In genomic region chr5:69166686-69167487, GRCh38 we compare ENCODE assay signal across 8 cellular contexts. TPM values are rescaled to one million over a fixed set of nuclear protein-coding genes. Genes with fewer than 3 reads are reported as not detected.
DNase-seq lines count a peak whose midpoint lies in the region; ATAC-seq and TF ChIP-seq lines count a peak whose summit lies in the region.

Gene CCNB1 (plus strand): TSS chr5:69167150. CDS start chr5:69167263, 113 bp downstream.

- peak within 1 kb of the TSS; percentile 77 for H3K4me2 ChIP-seq in hepatocyte

- peak within 1 kb of the TSS; percentile 82 for H3K27ac ChIP-seq in 22Rv1
- H3K27ac ChIP-seq in hepatocyte = peak within 1 kb of the TSS; percentile 20

- peak within 1 kb of the TSS; percentile 75 for H2AFZ ChIP-seq in hepatocyte

- no peaks in the 10 kb centered on the region for H3K27me3 ChIP-seq in hepatocyte

- H3K9me3 ChIP-seq in hepatocyte (ENCODE audit: low read depth) = no peaks in the 10 kb centered on the region

- H3K4me1 ChIP-seq in hepatocyte (ENCODE audit: insufficient read depth) = peaks cover 12% of the 10 kb centered on the region

- WGBS in hepatocyte (ENCODE audit: low lambda C conversion rate, missing lambda C conversion rate) = 4% methylated on average over 49 of the region's 50 CpGs

- peak within 1 kb of the TSS; percentile 95 for H3K4me3 ChIP-seq in astrocyte of the spinal cord (ENCODE audit: low read depth, low read length)
- H3K4me3 ChIP-seq in hepatocyte = peak within 1 kb of the TSS; percentile 15

- TF ChIP-seq CTCF in 22Rv1 (IDR thresholded peaks at IDR 0.05) (no peak), astrocyte of the spinal cord (IDR thresholded peaks at IDR 0.05; ENCODE audit: low read depth, low read length) (no peak), hepatocyte (IDR thresholded peaks at IDR 0.05; ENCODE audit: poor library complexity) (no peak)

- in situ Hi-C loops in astrocyte of the spinal cord (cut with HindIII; ENCODE audit: low sequenced_read_pairs) = no loop called here

- H3K36me3 ChIP-seq in hepatocyte (replicated peaks; ENCODE audit: insufficient read depth, low read depth) = no peaks in the 10 kb centered on the region

- H3K9me2 ChIP-seq in hepatocyte (replicated peaks; ENCODE audit: insufficient read depth) = no peaks in the 10 kb centered on the region

- no peaks in the 10 kb centered on the region for H4K20me1 ChIP-seq in hepatocyte (ENCODE audit: insufficient read depth, poor library complexity, severe bottlenecking)

- DNase-seq in NCI-H2081 treated with DMSO at 0.1 percent for 48 hours (lab: John Stamatoyannopoulos, UW) (peak; percentile 66), T1000 (lab: John Stamatoyannopoulos, UW) (peak; percentile 91), astrocyte of the spinal cord (ENCODE audit: low read depth, low spot score) (peak; percentile 98), hepatocyte (ENCODE audit: low spot score) (peak; percentile 99), retina (peak; percentile 94)

- ATAC-seq in GM18519 (IDR thresholded peaks at IDR 0.05; ENCODE audit: low FRiP score, unreplicated experiment) (peak; percentile 95), HG03045 (IDR thresholded peaks at IDR 0.05; ENCODE audit: unreplicated experiment) (peak; percentile 99)

- peaks cover 26% of the 10 kb centered on the region for H3K79me2 ChIP-seq in hepatocyte

RNA-seq across cellular contexts. Expression of gene CCNB1, which starts in this region (rescaled TPM):
- 35.4 and 39.2 TPM in 2 replicates for total RNA-seq in hepatocyte
- polyA plus RNA-seq in hepatocyte = 33.5 and 34.3 TPM in 2 replicates

Comparison
In these comparisons a context has a peak if more than half of its experiments do, and no peak if none do; other contexts are left out.
1. Peak in every context shown above with its lines: DNase-seq, ATAC-seq, H3K4me3 ChIP-seq and H3K27ac ChIP-seq.